8 cellular contexts compared by ENCODE assay signal in genomic region chr10:71773221-71773971, GRCh38. TPM values are rescaled to one million over a fixed set of nuclear protein-coding genes. Genes with fewer than 3 reads are reported as not detected.
DNase-seq lines count a peak whose midpoint lies in the region; ATAC-seq and TF ChIP-seq lines count a peak whose summit lies in the region.

Gene VSIR, minus strand, starts transcription at chr10:71773520. Its CDS starts 81 bp downstream, at chr10:71773439.

- peak; percentile 60 to 75 for TF ChIP-seq CTCF in GM23338 (conservative IDR thresholded peaks at IDR 0.05; ENCODE audit: low read depth in 2 of 2)
- TF ChIP-seq CTCF in astrocyte of the cerebellum (IDR thresholded peaks at IDR 0.05; ENCODE audit: low read depth, low read length, missing control alignments): peak; percentile 69
- peak; percentile 77 for TF ChIP-seq CTCF in hepatocyte (IDR thresholded peaks at IDR 0.05; ENCODE audit: poor library complexity)

- H3K36me3 ChIP-seq in GM23338 (ENCODE audit: insufficient read depth) (no peaks in the 10 kb centered on the region), hepatocyte (replicated peaks; ENCODE audit: insufficient read depth, low read depth) (no peaks in the 10 kb centered on the region)

- no peaks in the 10 kb centered on the region for H3K9me2 ChIP-seq in GM23338 (ENCODE audit: insufficient read depth)
- H3K9me2 ChIP-seq in hepatocyte (replicated peaks; ENCODE audit: insufficient read depth): no peaks in the 10 kb centered on the region

- H3K4me1 ChIP-seq in GM23338 (ENCODE audit: insufficient read depth) (no peaks in the 10 kb centered on the region), hepatocyte (ENCODE audit: insufficient read depth) (peaks cover 21% of the 10 kb centered on the region)

- H3K27ac Mint-ChIP-seq in GM23338: no peak within 1 kb of the TSS

- no peaks in the 10 kb centered on the region for H3F3A ChIP-seq in GM23338 (replicated peaks; ENCODE audit: low read depth)

- peak; percentile 86 for ATAC-seq in GM23338
- peak; percentile 83 for ATAC-seq in sciatic nerve
- no peak for ATAC-seq in GM18858 (IDR thresholded peaks at IDR 0.05; ENCODE audit: unreplicated experiment)

- H3K27ac ChIP-seq in GM23338 (ENCODE audit: low read depth): no peak within 1 kb of the TSS
- H3K27ac ChIP-seq in hepatocyte: peak within 1 kb of the TSS; percentile 54

- peak within 1 kb of the TSS; percentile 69 for H3K4me3 Mint-ChIP-seq in GM23338

- peaks cover 11% of the 10 kb centered on the region for H3K27me3 Mint-ChIP-seq in GM23338 (ENCODE audit: insufficient read depth, low read depth, poor library complexity)

- no peaks in the 10 kb centered on the region for H3K79me2 ChIP-seq in GM23338 (replicated peaks; ENCODE audit: insufficient read depth)
- H3K79me2 ChIP-seq in hepatocyte: no peaks in the 10 kb centered on the region

- WGBS in hepatocyte (ENCODE audit: low lambda C conversion rate, missing lambda C conversion rate): 3% methylated on average over 46 of the region's 55 CpGs

- H3K4me3 ChIP-seq in GM23338 (peak within 1 kb of the TSS; percentile 64), astrocyte of the cerebellum (ENCODE audit: low read depth, low read length) (peak within 1 kb of the TSS; percentile 41), hepatocyte (peak within 1 kb of the TSS; percentile 32)

- peaks cover 6% of the 10 kb centered on the region; the same call in 2 of the 3 replicates for H3K4me1 Mint-ChIP-seq in GM23338

- H3K36me3 Mint-ChIP-seq in GM23338 (ENCODE audit: low read depth): no peaks in the 10 kb centered on the region

- H4K20me1 ChIP-seq in GM23338 (replicated peaks; ENCODE audit: insufficient read depth) (no peaks in the 10 kb centered on the region), hepatocyte (ENCODE audit: insufficient read depth, poor library complexity, severe bottlenecking) (no peaks in the 10 kb centered on the region)

- H3K27me3 ChIP-seq in GM23338 (ENCODE audit: insufficient read depth) (peaks cover 12% of the 10 kb centered on the region; the same call in 1 of the 2 replicates), hepatocyte (no peaks in the 10 kb centered on the region)

- in situ Hi-C loops in astrocyte of the cerebellum (cut with HindIII; ENCODE audit: low sequenced_read_pairs): no loop called here

- peaks cover 2% of the 10 kb centered on the region; the same call in 1 of the 3 replicates for H3K9me3 Mint-ChIP-seq in GM23338

- H3K9me3 ChIP-seq in hepatocyte (ENCODE audit: low read depth): no peaks in the 10 kb centered on the region

- DNase-seq in EL: peak; percentile 82
- DNase-seq in GM23338 (ENCODE audit: low spot score): peak; percentile 81
- DNase-seq in M059J (ENCODE audit: low read depth): peak; percentile 73
- DNase-seq in T-helper 22 cell (ENCODE audit: low read depth): peak; percentile 83
- no peak for DNase-seq in astrocyte of the cerebellum (ENCODE audit: low read depth)
- peak; percentile 94 for DNase-seq in hepatocyte (ENCODE audit: low spot score)
- peak; percentile 95 for DNase-seq in sciatic nerve (ENCODE audit: low spot score)

- intact Hi-C loops in sciatic nerve (cut with DNase I): loop anchor here (5.0 kb wide), 1 partner anchor 56 kb away; the partner anchor contains the start of gene C10orf105

- H3K4me2 ChIP-seq in GM23338 (peak within 1 kb of the TSS; percentile 84), hepatocyte (peak within 1 kb of the TSS; percentile 87)

- H2AFZ ChIP-seq in GM23338 (peak within 1 kb of the TSS; percentile 94), hepatocyte (peak within 1 kb of the TSS; percentile 36)

TF ChIP-seq in GM23338, 12 proteins besides CTCF, POLR2A, EP300 and RAD21:
- TF ChIP-seq CREB1 (CRISPR knock-in tag; IDR thresholded peaks at IDR 0.05; ENCODE audit: low read depth) (peak; percentile 43), POLR2AphosphoS5 (IDR thresholded peaks at IDR 0.05; ENCODE audit: low read depth) (no peak)

RNA-seq across cellular contexts. Expression of gene VSIR, which starts in this region (rescaled TPM):
- 0.04 and 0.10 TPM in 2 replicates for total RNA-seq in GM23338 (2014; rRNA removed; shearing (Covaris generic))
- polyA plus RNA-seq in GM23338 (2016; fragmentation: Nextera tagmentation; extraction: Ambion mirVana) (0.74 TPM in 1 of 2 replicates, not detected in the other), hepatocyte (43.4 and 45.5 TPM in 2 replicates)
- 5.3 and 17.1 TPM in 2 replicates for total RNA-seq in M059J (2014; rRNA removed; shearing (Covaris generic))
- total RNA-seq in hepatocyte (10.1 and 13.6 TPM in 2 replicates), sciatic nerve (171 TPM)

Comparison
In these comparisons a context has a peak if more than half of its experiments do, and no peak if none do; other contexts are left out.
1. RNA of gene VSIR (polyA plus RNA-seq): 43.4 to 45.5 TPM in hepatocyte; 0.74 TPM in GM23338; every median in the first group is over 10 times any median in the second.
2. Peak in DNase-seq, ATAC-seq, H3K4me3 ChIP-seq and H3K4me2 ChIP-seq in GM23338; RNA of the gene not detected or under 1 TPM.
3. Peak in every context shown above with its lines, with median percentiles within 50 percentile points of each other: H3K4me3 ChIP-seq and CTCF ChIP-seq.